Comparison of ENCODE assay signal across 9 cellular contexts in the genomic region with DNA sequence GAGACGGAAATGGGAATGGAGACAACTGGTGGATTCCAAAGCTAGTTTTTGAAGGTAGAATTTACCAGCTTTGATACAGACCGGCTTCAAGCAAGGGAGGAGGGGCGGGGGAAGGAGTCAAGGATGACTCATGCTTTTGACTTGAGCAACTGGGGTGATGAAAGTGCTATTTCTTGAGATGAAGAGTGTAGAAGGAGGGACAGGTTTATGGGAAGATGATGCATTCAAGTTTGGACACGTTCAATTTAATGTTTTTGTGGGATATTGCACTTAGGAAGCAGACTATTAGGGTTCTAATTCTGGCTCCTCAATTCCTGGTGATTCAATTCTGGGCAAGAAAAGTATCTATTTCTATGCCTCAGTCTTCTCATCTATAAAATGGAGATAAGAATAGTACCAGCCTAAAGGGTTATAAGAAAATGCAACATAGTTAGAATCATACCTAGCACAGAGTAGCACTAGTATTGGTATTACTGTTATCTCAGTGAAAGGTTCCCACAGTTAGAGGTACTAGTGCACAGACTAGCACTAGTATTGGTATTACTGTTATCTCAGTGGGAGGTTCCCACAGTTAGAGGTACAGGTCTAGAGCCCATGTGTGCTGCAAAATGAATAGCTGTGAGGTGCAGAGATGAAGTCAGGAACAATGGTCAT. TPM values are rescaled to one million over a fixed set of nuclear protein-coding genes. Genes with fewer than 3 reads are reported as not detected.
DNase-seq lines count a peak whose midpoint lies in the region; ATAC-seq and TF ChIP-seq lines count a peak whose summit lies in the region.
"Had no signal": no experiment of that assay in that cellular context is flagged by ENCODE, and none has a peak within 500 bp of the region (broad histone marks: within the 10 kb centered on the region; RNA-seq: fewer than 3 reads in every experiment).

No MANE protein-coding gene starts in this region.

- no peak for TF ChIP-seq CTCF in DND-41 (IDR thresholded peaks at IDR 0.05; ENCODE audit: borderline replicate concordance, extremely low read depth, low read length, poor library complexity, severe bottlenecking)
- TF ChIP-seq CTCF in foreskin keratinocyte (conservative IDR thresholded peaks at IDR 0.05): peak; percentile 6

- ATAC-seq in DND-41 (ENCODE audit: insufficient read depth, low read depth) (peak; percentile 77), GM21528 (IDR thresholded peaks at IDR 0.05; ENCODE audit: low FRiP score, unreplicated experiment) (peak; percentile 83), foreskin keratinocyte (peak; percentile 77)
- ATAC-seq in activated CD8-positive, alpha-beta memory T cell treated with anti-CD3 and anti-CD28 coated beads, Interleukin-2, amount 10 ng/mL, durations not matched to agents 7 days and 5 days: peak; percentile 83

- H3K27me3 ChIP-seq in DND-41 (ENCODE audit: insufficient read depth, low read length, poor library complexity) (no peaks in the 10 kb centered on the region), foreskin keratinocyte (no peaks in the 10 kb centered on the region)

- H3K27ac ChIP-seq in DND-41 (ENCODE audit: low read length): no peak overlapping the region
- peak overlapping the region; percentile 92 for H3K27ac ChIP-seq in foreskin keratinocyte

- no peak overlapping the region for H2AFZ ChIP-seq in DND-41 (ENCODE audit: low read depth, low read length)

- H3K9me3 Mint-ChIP-seq in activated CD8-positive, alpha-beta memory T cell treated with anti-CD3 and anti-CD28 coated beads, Interleukin-2, amount 10 ng/mL, durations not matched to agents 7 days and 5 days (ENCODE audit: low read depth): no peaks in the 10 kb centered on the region

- CTCF ChIA-PET in activated CD8-positive, alpha-beta memory T cell treated with anti-CD3 and anti-CD28 coated beads, Interleukin-2, amount 10 ng/mL, durations not matched to agents 7 days and 5 days (lab: Charles Lee): interaction anchor here (1.2 to 3.9 kb wide), 4 partner anchors 65 to 279 kb away, joined by 3 to 10 read pairs (median 4); partner anchors contain the start of gene LSM11

- H3K27ac Mint-ChIP-seq in activated CD8-positive, alpha-beta memory T cell treated with anti-CD3 and anti-CD28 coated beads, Interleukin-2, amount 10 ng/mL, durations not matched to agents 7 days and 5 days: peak overlapping the region; percentile 47

- no peak overlapping the region for H3K4me3 ChIP-seq in DND-41 (ENCODE audit: low read depth in 1 of 2, low read length in 2 of 2)

- no peaks in the 10 kb centered on the region for H4K20me1 ChIP-seq in DND-41 (ENCODE audit: insufficient read depth, low read length)

- no peaks in the 10 kb centered on the region for H3K9me3 ChIP-seq in DND-41 (ENCODE audit: insufficient read depth, low read length, severe bottlenecking)

- DNase-seq in DND-41 (peak; percentile 35), HS-5 (ENCODE audit: low read depth) (peak; percentile 77), foreskin keratinocyte (peak; percentile 95 to 97), 8988T (no peak), NCI-H1048 (lab: John Stamatoyannopoulos, UW) (no peak)
- peak; percentile 78 for DNase-seq in activated CD8-positive, alpha-beta memory T cell treated with anti-CD3 and anti-CD28 coated beads, Interleukin-2, amount 10 ng/mL, durations not matched to agents 7 days and 5 days
- DNase-seq in stimulated activated CD4-positive, alpha-beta T cell treated with anti-CD3 and anti-CD28 coated beads, Interleukin-1b, Interleukin-23, amount 100 ng/mL, for 48 hours: peak; percentile 77

- no peak overlapping the region for H3K9ac ChIP-seq in DND-41 (ENCODE audit: low read depth, low read length)

- peaks cover 32% of the 10 kb centered on the region for H3K4me1 Mint-ChIP-seq in activated CD8-positive, alpha-beta memory T cell treated with anti-CD3 and anti-CD28 coated beads, Interleukin-2, amount 10 ng/mL, durations not matched to agents 7 days and 5 days

- no peak overlapping the region for H3K4me2 ChIP-seq in DND-41 (ENCODE audit: insufficient read depth, low read length)

- H3K36me3 ChIP-seq in DND-41 (ENCODE audit: insufficient read depth, low read length): no peaks in the 10 kb centered on the region

- no peaks in the 10 kb centered on the region for H3K79me2 ChIP-seq in DND-41 (ENCODE audit: insufficient read depth, low read length)

- peaks cover 18% of the 10 kb centered on the region for H3K27me3 Mint-ChIP-seq in activated CD8-positive, alpha-beta memory T cell treated with anti-CD3 and anti-CD28 coated beads, Interleukin-2, amount 10 ng/mL, durations not matched to agents 7 days and 5 days

- H3K4me1 ChIP-seq in DND-41 (ENCODE audit: insufficient read depth, low read length) (no peaks in the 10 kb centered on the region), foreskin keratinocyte (peaks cover 41% of the 10 kb centered on the region)

- peak overlapping the region; percentile 0 for H3K4me3 Mint-ChIP-seq in activated CD8-positive, alpha-beta memory T cell treated with anti-CD3 and anti-CD28 coated beads, Interleukin-2, amount 10 ng/mL, durations not matched to agents 7 days and 5 days

- peaks cover 3% of the 10 kb centered on the region for H3K36me3 Mint-ChIP-seq in activated CD8-positive, alpha-beta memory T cell treated with anti-CD3 and anti-CD28 coated beads, Interleukin-2, amount 10 ng/mL, durations not matched to agents 7 days and 5 days

RNA-seq across cellular contexts. Expression of gene NIPAL4, which starts 4.6 kb away (rescaled TPM):
- total RNA-seq in activated CD8-positive, alpha-beta memory T cell treated with anti-CD3 and anti-CD28 coated beads, Interleukin-2, amount 10 ng/mL, durations not matched to agents 7 days and 5 days: under 1 TPM in 1 of 2 experiments, not detected in 1; 0.37 TPM
- 5.6 and 13.0 TPM in 2 replicates for total RNA-seq in foreskin keratinocyte
- polyA plus RNA-seq in foreskin keratinocyte: 4.7 and 8.6 TPM in 2 replicates
- total RNA-seq: pulmonary artery endothelial cell had no signal

Comparison
In these comparisons a context has a peak if more than half of its experiments do, and no peak if none do; other contexts are left out.
1. DNase-seq: peak in DND-41 (single experiment), HS-5 (single experiment), activated CD8-positive, alpha-beta memory T cell treated with anti-CD3 and anti-CD28 coated beads, Interleukin-2, amount 10 ng/mL, durations not matched to agents 7 days and 5 days (single experiment), foreskin keratinocyte (2 of 2) and stimulated activated CD4-positive, alpha-beta T cell treated with anti-CD3 and anti-CD28 coated beads, Interleukin-1b, Interleukin-23, amount 100 ng/mL, for 48 hours (single experiment); none in 8988T (single experiment) and NCI-H1048 (single experiment).
2. Peak in every context shown above with its lines, with median percentiles within 50 percentile points of each other: ATAC-seq.